Comparison of ENCODE assay signal across 14 cellular contexts in the genomic region with DNA sequence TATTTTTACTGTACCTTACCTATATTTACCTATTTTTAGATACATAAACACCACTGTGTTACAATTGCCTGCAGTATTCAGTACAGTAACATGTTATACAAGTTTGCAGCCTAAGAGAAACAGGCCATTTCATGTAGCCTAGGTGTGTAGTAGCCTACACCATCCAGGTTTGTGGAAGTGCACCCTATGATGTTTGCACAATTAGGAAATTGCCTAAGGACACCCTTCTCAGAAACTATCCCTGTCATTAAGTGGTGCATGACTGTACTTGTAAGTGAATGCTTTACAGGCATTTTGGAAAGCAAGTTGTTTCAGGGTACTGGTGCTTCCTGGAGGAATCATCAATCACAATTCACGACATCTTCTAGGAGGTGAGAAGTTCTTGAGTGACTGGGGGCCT.
A peak's percentile ranks its signal among the peaks of the same experiment; 100 is the strongest.
DNase-seq lines count a peak whose midpoint lies in the region; ATAC-seq and TF ChIP-seq lines count a peak whose summit lies in the region.
"Had no signal": no experiment of that assay in that cellular context is flagged by ENCODE, and none has a peak within 500 bp of the region (broad histone marks: within the 10 kb centered on the region; RNA-seq: fewer than 3 reads in every experiment).

No MANE protein-coding gene starts in this region.

- H3K4me1 ChIP-seq in mammary epithelial cell (ENCODE audit: insufficient read depth, low read length) = no peaks in the 10 kb centered on the region
- H3K4me1 ChIP-seq: BLaER1 treated with 17β-estradiol and CSF1 and Interleukin-3, amounts not matched to agents 10 nM and 100 nM; HAP-1 had no signal

- H3K36me3 Mint-ChIP-seq in nephron (ENCODE audit: low read depth) = peaks cover 4% of the 10 kb centered on the region
- H3K36me3 Mint-ChIP-seq: CD8-positive, alpha-beta T cell had no signal

- intact Hi-C loops in mammary epithelial cell (cut with micrococcal nuclease) = no loop called here

- 0% methylated on average over 1 of the region's 1 CpG for WGBS in mammary epithelial cell (ENCODE audit: low coverage, missing lambda C conversion rate)

- H3K79me2 ChIP-seq in mammary epithelial cell (ENCODE audit: insufficient read depth, low read length) = no peaks in the 10 kb centered on the region

- CTCF ChIA-PET in mammary epithelial cell (lab: Charles Lee; ENCODE audit: low non-redundant PET) = no interaction called here

- H3K4me1 Mint-ChIP-seq in nephron = peaks cover 7% of the 10 kb centered on the region
- H3K4me1 Mint-ChIP-seq: B cell had no signal

- no peak overlapping the region for H3K9ac ChIP-seq in mammary epithelial cell (ENCODE audit: insufficient read depth, low read length)
- H3K9ac ChIP-seq: BLaER1 treated with 17β-estradiol and CSF1 and Interleukin-3, amounts not matched to agents 10 nM and 100 nM had no signal

- peak overlapping the region in 2 of 3 experiments; percentile 43 to 55 for H3K27ac Mint-ChIP-seq in nephron
- H3K27ac Mint-ChIP-seq: B cell; CD8-positive, alpha-beta T cell had no signal

- H3K27me3 Mint-ChIP-seq in nephron (ENCODE audit: low read depth) = no peaks in the 10 kb centered on the region
- H3K27me3 Mint-ChIP-seq: B cell had no signal

- TF ChIP-seq CTCF in mammary epithelial cell (conservative IDR thresholded peaks at IDR 0.05 in 1 of 2, IDR thresholded peaks at IDR 0.05 in 1 of 2; ENCODE audit: extremely low read depth in 1 of 2, insufficient read depth in 1 of 2, low read depth in 1 of 2, low read length in 2 of 2) (no peak), nephron (IDR thresholded peaks at IDR 0.05; ENCODE audit: unreplicated experiment in 3 of 3) (no peak)

- H3K36me3 ChIP-seq in mammary epithelial cell (ENCODE audit: insufficient read depth, low read length) (no peaks in the 10 kb centered on the region), H7 (replicated peaks; ENCODE audit: control insufficient read depth, insufficient read depth, low read length) (no peaks in the 10 kb centered on the region)
- H3K36me3 ChIP-seq: BLaER1 treated with 17β-estradiol and CSF1 and Interleukin-3, amounts not matched to agents 10 nM and 100 nM; HAP-1 had no signal

- no peaks in the 10 kb centered on the region for H3K9me3 ChIP-seq in mammary epithelial cell (replicated peaks; ENCODE audit: insufficient read depth, low read length)
- H3K9me3 ChIP-seq: HAP-1 had no signal

- dilution Hi-C loops in mammary epithelial cell (cut with HindIII; ENCODE audit: low sequenced_read_pairs) = no loop called here

- H3K4me3 Mint-ChIP-seq in nephron = no peak overlapping the region
- H3K4me3 Mint-ChIP-seq: B cell; CD8-positive, alpha-beta T cell had no signal

- H3K4me3 ChIP-seq in mammary epithelial cell (replicated peaks in 1 of 3; ENCODE audit: insufficient read depth in 1 of 3, low read depth in 2 of 3, low read length in 3 of 3) (no peak overlapping the region), H7 (ENCODE audit: insufficient read depth, low read depth, low read length) (no peak overlapping the region)
- H3K4me3 ChIP-seq: BLaER1 treated with 17β-estradiol and CSF1 and Interleukin-3, amounts not matched to agents 10 nM and 100 nM; GM12878; HAP-1 had no signal

- no peak overlapping the region for H2AFZ ChIP-seq in mammary epithelial cell (ENCODE audit: low read depth, low read length)

- no peak overlapping the region for H3K27ac ChIP-seq in mammary epithelial cell (ENCODE audit: insufficient read depth, low read depth, low read length)
- H3K27ac ChIP-seq: BLaER1 treated with 17β-estradiol and CSF1 and Interleukin-3, amounts not matched to agents 10 nM and 100 nM had no signal

- H3K4me2 ChIP-seq in mammary epithelial cell (ENCODE audit: insufficient read depth, low read depth, low read length) = no peak overlapping the region
- H3K4me2 ChIP-seq: BLaER1 treated with 17β-estradiol and CSF1 and Interleukin-3, amounts not matched to agents 10 nM and 100 nM had no signal

- peaks cover 23% of the 10 kb centered on the region for H3K9me3 Mint-ChIP-seq in nephron

- DNase-seq in ELF-1 (ENCODE audit: low read depth, low spot score) (peak; percentile 15), mammary epithelial cell (peak; percentile 1), OCI-M1 (lab: John Stamatoyannopoulos, UW) (no peak), hypothalamus (lab: John Stamatoyannopoulos, UW) (no peak), H7 (no peak)
- DNase-seq: Calu3; CD8-positive, alpha-beta T cell; DMS79 treated with DMSO at 0.1 percent for 48 hours had no signal

- no TSS peak for BruUV-seq in mammary epithelial cell (replicated peaks; lab: Mats Ljungman, UMichigan)

- H4K20me1 ChIP-seq in mammary epithelial cell (ENCODE audit: insufficient read depth, low read length) = no peaks in the 10 kb centered on the region
- H4K20me1 ChIP-seq: BLaER1 treated with 17β-estradiol and CSF1 and Interleukin-3, amounts not matched to agents 10 nM and 100 nM had no signal

- peak; percentile 93 for ATAC-seq in esophagus mucosa
- ATAC-seq: CD8-positive, alpha-beta T cell; GM12878 had no signal

- H3K27me3 ChIP-seq in mammary epithelial cell (ENCODE audit: insufficient read depth, low read length) = no peaks in the 10 kb centered on the region
- H3K27me3 ChIP-seq in H7 (ENCODE audit: control insufficient read depth, insufficient read depth, low read length) = no peaks in the 10 kb centered on the region
- H3K27me3 ChIP-seq: BLaER1 treated with 17β-estradiol and CSF1 and Interleukin-3, amounts not matched to agents 10 nM and 100 nM had no signal

- in situ Hi-C loops in mammary epithelial cell (cut with MboI; ENCODE audit: low sequenced_read_pairs in 2 of 2) = no loop called here

Comparison
In these comparisons a context has a peak if more than half of its experiments do, and no peak if none do; other contexts are left out.
1. DNase-seq: peak in ELF-1 (single experiment) and mammary epithelial cell (single experiment); none in OCI-M1 (single experiment), hypothalamus (0 of 51) and H7 (single experiment).